19 cellular contexts compared by ENCODE assay signal in genomic region chr16:21523411-21524067, GRCh38.
A peak's percentile ranks its signal among the peaks of the same experiment; 100 is the strongest.
DNase-seq lines count a peak whose midpoint lies in the region; ATAC-seq and TF ChIP-seq lines count a peak whose summit lies in the region.
"Had no signal": no experiment of that assay in that cellular context is flagged by ENCODE, and none has a peak within 500 bp of the region (broad histone marks: within the 10 kb centered on the region; RNA-seq: fewer than 3 reads in every experiment).

No MANE protein-coding gene starts in this region.

- H3K36me3 ChIP-seq in HUES6 (ENCODE audit: control insufficient read depth, insufficient read depth, low read length) = 0 out of 2 replicates have a peak, but pooled peaks cover 2% of the 10 kb centered on the region
- no peaks in the 10 kb centered on the region for H3K36me3 ChIP-seq in endodermal cell (ENCODE audit: control insufficient read depth, insufficient read depth, low read length)
- no peaks in the 10 kb centered on the region for H3K36me3 ChIP-seq in transverse colon
- H3K36me3 ChIP-seq: ascending aorta had no signal

- H3K27ac Mint-ChIP-seq in activated CD8-positive, alpha-beta memory T cell treated with anti-CD3 and anti-CD28 coated beads, Interleukin-2, amount 10 ng/mL, durations not matched to agents 7 days and 5 days = no peak overlapping the region
- no peak overlapping the region for H3K27ac Mint-ChIP-seq in endodermal cell

- peaks cover 6% of the 10 kb centered on the region; the same call in 1 of the 2 replicates for H3K9me3 ChIP-seq in HUES6 (ENCODE audit: control insufficient read depth, insufficient read depth, low read depth, low read length)
- H3K9me3 ChIP-seq in endodermal cell (ENCODE audit: control insufficient read depth, low read length) = no peaks in the 10 kb centered on the region
- H3K9me3 ChIP-seq in transverse colon = no peaks in the 10 kb centered on the region
- H3K9me3 ChIP-seq: ascending aorta, HAP-1 had no signal

- TF ChIP-seq CTCF in endodermal cell (conservative IDR thresholded peaks at IDR 0.05) (no peak), transverse colon (IDR thresholded peaks at IDR 0.05) (no peak)

- intact Hi-C loops in transverse colon (cut with DNase I; ENCODE audit: low total_unique reads) = no loop called here

- no peak for ATAC-seq in activated CD8-positive, alpha-beta memory T cell treated with anti-CD3 and anti-CD28 coated beads, Interleukin-2, amount 10 ng/mL, durations not matched to agents 7 days and 5 days
- ATAC-seq: left lobe of liver had no signal

- no peaks in the 10 kb centered on the region for H3K9me3 Mint-ChIP-seq in activated CD8-positive, alpha-beta memory T cell treated with anti-CD3 and anti-CD28 coated beads, Interleukin-2, amount 10 ng/mL, durations not matched to agents 7 days and 5 days (ENCODE audit: low read depth)
- H3K9me3 Mint-ChIP-seq in endodermal cell = no peaks in the 10 kb centered on the region

- H3K4me1 Mint-ChIP-seq in activated CD8-positive, alpha-beta memory T cell treated with anti-CD3 and anti-CD28 coated beads, Interleukin-2, amount 10 ng/mL, durations not matched to agents 7 days and 5 days = peaks cover under 1% of the 10 kb centered on the region
- H3K4me1 Mint-ChIP-seq in endodermal cell = peaks cover 18% of the 10 kb centered on the region

- H3K9ac ChIP-seq in HUES6 (ENCODE audit: low read length) = peak overlapping the region; percentile 11
- H3K9ac ChIP-seq in endodermal cell (ENCODE audit: extremely low read depth, low read length, poor library complexity, severe bottlenecking) = no peak overlapping the region

- H3K27me3 ChIP-seq in HUES6 (ENCODE audit: control insufficient read depth, insufficient read depth, low read length) (no peaks in the 10 kb centered on the region), endodermal cell (ENCODE audit: control insufficient read depth, insufficient read depth, low read length, poor library complexity, severe bottlenecking) (no peaks in the 10 kb centered on the region), transverse colon (no peaks in the 10 kb centered on the region)
- H3K27me3 ChIP-seq: ascending aorta had no signal

- 86 to 91% methylated on average over 14 to 17 of the region's 17 CpGs for WGBS in endodermal cell (ENCODE audit: insufficient coverage in 1 of 2, insufficient read length in 1 of 2), 2 experiments
- whole genome bisulfite sequencing in transverse colon (ENCODE audit: low coverage in 1 of 2), 2 donors = 87 to 89% methylated on average over 10 to 17 of the region's 17 CpGs

- in situ Hi-C loops in transverse colon (cut with MboI; ENCODE audit: low pct_ligation_motif_present in 1 of 4, low pct_unique_long_range_greater_than_20kb in 1 of 4, low sequenced_read_pairs in 3 of 4) = no loop called here

- no peak for TF ChIP-seq POLR2A in transverse colon (IDR thresholded peaks at IDR 0.05)

- DNase-seq in activated CD8-positive, alpha-beta memory T cell treated with anti-CD3 and anti-CD28 coated beads, Interleukin-2, amount 10 ng/mL, durations not matched to agents 7 days and 5 days = peak; percentile 42
- no peak for DNase-seq in activated CD8-positive, alpha-beta memory T cell treated with anti-CD3 and anti-CD28 coated beads, Interleukin-2, amount 50 U/mL, for 48 hours
- peak; percentile 65 for DNase-seq in endodermal cell
- peak; percentile 78 for DNase-seq in occipital lobe (lab: John Stamatoyannopoulos, UW)
- DNase-seq in transverse colon = no peak
- DNase-seq in ecto neural progenitor cell (ENCODE audit: low spot score) = no peak
- DNase-seq in Kasumi-1 (lab: John Stamatoyannopoulos, UW) = no peak
- DNase-seq: activated CD4-positive, alpha-beta T cell treated with anti-CD3 and anti-CD28 coated beads, Interleukin-2, amount 50 U/mL, for 4 hours; activated gamma-delta T cell treated with Interleukin-2 at 50 U/mL for 16 hours; activated T-cell treated with anti-CD3 and anti-CD28 coated beads for 4 hours; cerebellar nuclear complex; NCI-H1436; NCI-H524 treated with DMSO at 0.1 percent for 48 hours; SHP77; stimulated activated CD4-positive, alpha-beta T cell treated with anti-CD3 and anti-CD28 coated beads, Interleukin-15, amount 100 ng/mL, for 24 hours had no signal

- peaks cover 8% of the 10 kb centered on the region for H3K36me3 Mint-ChIP-seq in activated CD8-positive, alpha-beta memory T cell treated with anti-CD3 and anti-CD28 coated beads, Interleukin-2, amount 10 ng/mL, durations not matched to agents 7 days and 5 days
- H3K36me3 Mint-ChIP-seq in endodermal cell (ENCODE audit: low read depth) = peaks cover under 1% of the 10 kb centered on the region

- no peak overlapping the region for H3K4me3 Mint-ChIP-seq in activated CD8-positive, alpha-beta memory T cell treated with anti-CD3 and anti-CD28 coated beads, Interleukin-2, amount 10 ng/mL, durations not matched to agents 7 days and 5 days
- no peak overlapping the region for H3K4me3 Mint-ChIP-seq in endodermal cell

- H3K27me3 Mint-ChIP-seq in activated CD8-positive, alpha-beta memory T cell treated with anti-CD3 and anti-CD28 coated beads, Interleukin-2, amount 10 ng/mL, durations not matched to agents 7 days and 5 days = peaks cover 7% of the 10 kb centered on the region
- H3K27me3 Mint-ChIP-seq in endodermal cell (ENCODE audit: insufficient read depth) = peaks cover 10% of the 10 kb centered on the region

- H3K27ac ChIP-seq in HUES6 (ENCODE audit: low read depth, low read length) = no peak overlapping the region
- no peak overlapping the region for H3K27ac ChIP-seq in endodermal cell (ENCODE audit: low read depth, low read length)
- no peak overlapping the region for H3K27ac ChIP-seq in transverse colon
- H3K27ac ChIP-seq: ascending aorta had no signal

- TF ChIP-seq EP300 in transverse colon (IDR thresholded peaks at IDR 0.05; ENCODE audit: low read depth) = no peak

- CTCF ChIA-PET in activated CD8-positive, alpha-beta memory T cell treated with anti-CD3 and anti-CD28 coated beads, Interleukin-2, amount 10 ng/mL, durations not matched to agents 7 days and 5 days (lab: Charles Lee) = no interaction called here

- no peak overlapping the region for H3K4me3 ChIP-seq in HUES6 (ENCODE audit: low read depth, low read length)
- no peak overlapping the region for H3K4me3 ChIP-seq in endodermal cell (ENCODE audit: low read length)
- no peak overlapping the region for H3K4me3 ChIP-seq in transverse colon
- H3K4me3 ChIP-seq: ascending aorta, HAP-1 had no signal

- H3K4me1 ChIP-seq in HUES6 (ENCODE audit: control insufficient read depth, insufficient read depth, low read length) (peaks cover 37% of the 10 kb centered on the region), endodermal cell (ENCODE audit: control insufficient read depth, insufficient read depth, low read length) (peaks cover 9% of the 10 kb centered on the region), transverse colon (peaks cover 0 to 7% (median 1%) of the 10 kb centered on the region in 4 donors)

Comparison
In these comparisons a context has a peak if more than half of its experiments do, and no peak if none do; other contexts are left out.
1. DNase-seq: peak in activated CD8-positive, alpha-beta memory T cell treated with anti-CD3 and anti-CD28 coated beads, Interleukin-2, amount 10 ng/mL, durations not matched to agents 7 days and 5 days (single experiment), endodermal cell (single experiment) and occipital lobe (single experiment); none in activated CD8-positive, alpha-beta memory T cell treated with anti-CD3 and anti-CD28 coated beads, Interleukin-2, amount 50 U/mL, for 48 hours (single experiment), transverse colon (single experiment), ecto neural progenitor cell (single experiment) and Kasumi-1 (0 of 2).